Comparison of ENCODE assay signal across 1 cellular context in genomic region chr3:126160243-126161210, GRCh38.
TF ChIP-seq lines count a peak whose summit lies in the region.

No MANE protein-coding gene starts in this region.

TF ChIP-seq in IMR-90, 13 proteins besides CTCF, POLR2A, EP300 and RAD21:
- TF ChIP-seq MAFK (IDR thresholded peaks at IDR 0.05; ENCODE audit: low read depth, low read length) (no peak), MXI1 (IDR thresholded peaks at IDR 0.05; ENCODE audit: borderline replicate concordance, low read depth, low read length) (no peak), RCOR1 (IDR thresholded peaks at IDR 0.05; ENCODE audit: insufficient replicate concordance, low read length) (no peak), FOS (IDR thresholded peaks at IDR 0.05; ENCODE audit: low read depth, low read length) (no peak), RFX5 (IDR thresholded peaks at IDR 0.05; ENCODE audit: low read depth, low read length) (no peak), NFE2L2 (IDR thresholded peaks at IDR 0.05; ENCODE audit: low read depth, low read length) (no peak), CEBPB (IDR thresholded peaks at IDR 0.05; ENCODE audit: low read depth, low read length) (no peak), MAZ (IDR thresholded peaks at IDR 0.05; ENCODE audit: borderline replicate concordance, low read depth, low read length) (no peak), USF2 (IDR thresholded peaks at IDR 0.05; ENCODE audit: low read depth, low read length) (no peak), ELK1 (IDR thresholded peaks at IDR 0.05; ENCODE audit: borderline replicate concordance, low read depth, low read length) (no peak), SMC3 (IDR thresholded peaks at IDR 0.05; ENCODE audit: low read depth, low read length) (no peak), BHLHE40 (IDR thresholded peaks at IDR 0.05; ENCODE audit: low read depth, low read length) (no peak), CHD1 (IDR thresholded peaks at IDR 0.05; ENCODE audit: low read depth, low read length) (no peak)
